15 cellular contexts compared by ENCODE assay signal in the genomic region with DNA sequence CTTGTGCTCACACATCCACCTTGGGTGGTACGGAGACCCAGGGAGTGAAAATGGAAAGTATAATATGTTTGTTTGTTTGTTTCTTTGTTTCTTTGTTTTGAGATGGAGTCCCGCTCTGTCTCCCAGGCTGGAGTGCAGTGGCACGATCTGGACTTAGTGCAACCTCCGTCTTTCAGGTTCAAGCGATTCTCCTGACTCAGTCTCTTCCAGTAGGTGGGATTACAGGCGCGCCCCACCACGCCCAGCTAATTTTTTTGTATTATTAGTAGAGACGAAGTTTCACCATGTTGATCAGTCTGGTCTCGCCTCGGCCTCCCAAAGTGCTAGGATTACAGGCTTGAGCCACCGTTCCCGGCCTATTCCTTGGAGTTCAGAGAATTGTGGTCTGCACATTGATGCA.
DNase-seq lines count a peak whose midpoint lies in the region; ATAC-seq and TF ChIP-seq lines count a peak whose summit lies in the region.
"Had no signal": no experiment of that assay in that cellular context is flagged by ENCODE, and none has a peak within 500 bp of the region (broad histone marks: within the 10 kb centered on the region; RNA-seq: fewer than 3 reads in every experiment).

No MANE protein-coding gene starts in this region.

- H3K27ac Mint-ChIP-seq in stimulated activated naive B cell treated with anti-CD40 and anti-IgM and Interleukin-4, amounts not matched to agents 10 μg/mL and 1 μg/mL and 100 μg/mL, for 72 hours: peak overlapping the region; percentile 65
- H3K27ac Mint-ChIP-seq: B cell had no signal

- no peak overlapping the region for H3K4me3 Mint-ChIP-seq in stimulated activated naive B cell treated with anti-CD40 and anti-IgM and Interleukin-4, amounts not matched to agents 10 μg/mL and 1 μg/mL and 100 μg/mL, for 72 hours
- H3K4me3 Mint-ChIP-seq: activated T-cell treated with anti-CD3 and anti-CD28 coated beads, Interleukin-2, amount 50 U/mL, for 4 hours; B cell; natural killer cell treated with Interleukin-12 subunit alpha and Interleukin-12 subunit beta and Interleukin-15 and Interleukin-18, amount 100 ng/mL, for 72 hours had no signal

- peaks cover 1 to 9% of the 10 kb centered on the region in 2 donors for H3K36me3 Mint-ChIP-seq in stimulated activated naive B cell treated with anti-CD40 and anti-IgM and Interleukin-4, amounts not matched to agents 10 μg/mL and 1 μg/mL and 100 μg/mL, for 72 hours

- no peak overlapping the region for H3K27ac ChIP-seq in cardiac muscle cell
- no peak overlapping the region for H3K27ac ChIP-seq in right atrium auricular region
- H3K27ac ChIP-seq in Panc1 (ENCODE audit: low read length): peak overlapping the region; percentile 30
- no peak overlapping the region for H3K27ac ChIP-seq in fibroblast of lung (ENCODE audit: insufficient read depth, low read length)
- H3K27ac ChIP-seq in dorsolateral prefrontal cortex: no peak overlapping the region
- H3K27ac ChIP-seq: esophagus squamous epithelium, uterus had no signal

- in situ Hi-C loops in Panc1 (cut with HindIII; ENCODE audit: low pct_unique_long_range_greater_than_20kb, low sequenced_read_pairs): no loop called here

- POLR2A ChIA-PET in Panc1 (lab: Charles Lee) (interaction anchor here (0.6 kb wide), 1 partner anchor 14 kb away, joined by 3 read pairs; no protein-coding TSS in a partner anchor), GM10248 (lab: Yijun Ruan, JAX) (interaction anchor here (0.6 kb wide), 1 partner anchor 14 kb away, joined by 3 read pairs; no protein-coding TSS in a partner anchor)

- intact Hi-C loops in Panc1 (cut with micrococcal nuclease; ENCODE audit: unreplicated experiment) (no loop called here), dorsolateral prefrontal cortex (cut with DNase I) (no loop called here)

- BruUV-seq in Panc1 (replicated peaks; lab: Mats Ljungman, UMichigan): no TSS peak

- peaks cover 6% of the 10 kb centered on the region for H3K4me1 ChIP-seq in cardiac muscle cell (ENCODE audit: low read depth)
- peaks cover 0 to 8% of the 10 kb centered on the region in 2 donors for H3K4me1 ChIP-seq in right atrium auricular region
- H3K4me1 ChIP-seq in Panc1 (ENCODE audit: control insufficient read depth, insufficient read depth, low read length): peaks cover 23% of the 10 kb centered on the region
- no peaks in the 10 kb centered on the region for H3K4me1 ChIP-seq in fibroblast of lung (ENCODE audit: control insufficient read depth, extremely low read depth, insufficient read depth, low read length)
- H3K4me1 ChIP-seq: uterus had no signal

- no peak overlapping the region for H2AFZ ChIP-seq in fibroblast of lung (ENCODE audit: low read length)

- H3K4me2 ChIP-seq in fibroblast of lung (ENCODE audit: extremely low read depth, insufficient read depth, low read length): peak overlapping the region; percentile 81

- H3K79me2 ChIP-seq in fibroblast of lung (ENCODE audit: control insufficient read depth, insufficient read depth, low read length): no peaks in the 10 kb centered on the region

- H3K9me3 ChIP-seq in cardiac muscle cell (ENCODE audit: low read depth): no peaks in the 10 kb centered on the region
- no peaks in the 10 kb centered on the region for H3K9me3 ChIP-seq in right atrium auricular region
- H3K9me3 ChIP-seq in Panc1 (ENCODE audit: control insufficient read depth, insufficient read depth, low read depth, low read length): no peaks in the 10 kb centered on the region
- no peaks in the 10 kb centered on the region for H3K9me3 ChIP-seq in fibroblast of lung (ENCODE audit: control insufficient read depth, insufficient read depth, low read depth, low read length)
- H3K9me3 ChIP-seq: esophagus squamous epithelium, uterus had no signal

- TF ChIP-seq CTCF in cardiac muscle cell (IDR thresholded peaks at IDR 0.05; ENCODE audit: low read depth, low read length) (no peak), right atrium auricular region (IDR thresholded peaks at IDR 0.05) (no peak), Panc1 (IDR thresholded peaks at IDR 0.05) (no peak), fibroblast of lung (conservative IDR thresholded peaks at IDR 0.05 in 1 of 2, IDR thresholded peaks at IDR 0.05 in 1 of 2; ENCODE audit: low read depth in 1 of 2, low read length in 2 of 2) (no peak), GM10248 (IDR thresholded peaks at IDR 0.05; ENCODE audit: control extremely low read depth, extremely low read depth, low read depth, missing control alignments) (no peak), dorsolateral prefrontal cortex (IDR thresholded peaks at IDR 0.05 in 54 of 56, conservative IDR thresholded peaks at IDR 0.05 in 2 of 56; ENCODE audit: low read depth in 1 of 56, partially characterized antibody in 56 of 56) (no peak)

- H3K4me3 ChIP-seq in cardiac muscle cell: peak overlapping the region; percentile 3
- H3K4me3 ChIP-seq in right atrium auricular region: no peak overlapping the region
- peak overlapping the region; percentile 73 to 97 for H3K4me3 ChIP-seq in Panc1 (ENCODE audit: low read depth in 2 of 2, low read length in 2 of 2)
- peak overlapping the region in 2 of 4 experiments; percentile 44 to 63 for H3K4me3 ChIP-seq in fibroblast of lung (replicated peaks in 1 of 4; ENCODE audit: control extremely low read depth in 1 of 4, insufficient read depth in 1 of 4, low read depth in 3 of 4, low read length in 4 of 4)
- no peak overlapping the region for H3K4me3 ChIP-seq in dorsolateral prefrontal cortex
- H3K4me3 ChIP-seq: esophagus squamous epithelium, uterus had no signal

- DNase-seq in cardiac muscle cell (ENCODE audit: low read depth in 1 of 2, low spot score in 1 of 2): no peak
- no peak for DNase-seq in right atrium auricular region (ENCODE audit: low spot score)
- no peak for DNase-seq in Panc1 (ENCODE audit: low read depth, low spot score)
- DNase-seq in fibroblast of lung (ENCODE audit: low read depth in 2 of 2): no peak
- no peak for DNase-seq in stimulated activated naive B cell treated with anti-CD40 and anti-IgM and Interleukin-4, amounts not matched to agents 10 μg/mL and 1 μg/mL and 100 μg/mL, for 72 hours
- DNase-seq in GM10248 (ENCODE audit: extremely low spot score): no peak
- no peak for DNase-seq in NK-92 treated with Interleukin-12 subunit alpha and Interleukin-12 subunit beta, amount 100 ng/mL, for 24 hours (lab: John Stamatoyannopoulos, UW)
- no peak for DNase-seq in dorsolateral prefrontal cortex
- DNase-seq: activated T-cell treated with anti-CD3 and anti-CD28 coated beads, Interleukin-2, amount 50 U/mL, for 4 hours; esophagus squamous epithelium; GF-D8; kidney; uterus had no signal

- peaks cover 5 to 7% of the 10 kb centered on the region in 2 donors for H3K9me3 Mint-ChIP-seq in stimulated activated naive B cell treated with anti-CD40 and anti-IgM and Interleukin-4, amounts not matched to agents 10 μg/mL and 1 μg/mL and 100 μg/mL, for 72 hours

- H3K27me3 ChIP-seq in cardiac muscle cell: peaks cover 98% of the 10 kb centered on the region
- peaks cover 11 to 40% of the 10 kb centered on the region in 2 donors for H3K27me3 ChIP-seq in right atrium auricular region
- H3K27me3 ChIP-seq in Panc1 (ENCODE audit: control insufficient read depth, insufficient read depth, low read length): no peaks in the 10 kb centered on the region; the same call in 1 of the 2 replicates
- peaks cover 24% of the 10 kb centered on the region for H3K27me3 ChIP-seq in fibroblast of lung (ENCODE audit: control insufficient read depth, insufficient read depth, low read length)
- peaks cover 26 to 100% (median 94%) of the 10 kb centered on the region in 45 donors for H3K27me3 ChIP-seq in dorsolateral prefrontal cortex

- peaks cover 69 to 87% of the 10 kb centered on the region in 2 donors for H3K27me3 Mint-ChIP-seq in stimulated activated naive B cell treated with anti-CD40 and anti-IgM and Interleukin-4, amounts not matched to agents 10 μg/mL and 1 μg/mL and 100 μg/mL, for 72 hours

- H3K4me1 Mint-ChIP-seq in stimulated activated naive B cell treated with anti-CD40 and anti-IgM and Interleukin-4, amounts not matched to agents 10 μg/mL and 1 μg/mL and 100 μg/mL, for 72 hours: peaks cover 6 to 7% of the 10 kb centered on the region in 2 donors
- H3K4me1 Mint-ChIP-seq: B cell had no signal

- ATAC-seq in Panc1: peak; percentile 52
- ATAC-seq in stimulated activated naive B cell treated with anti-CD40 and anti-IgM and Interleukin-4, amounts not matched to agents 10 μg/mL and 1 μg/mL and 100 μg/mL, for 72 hours (replicated peaks): no peak

- H3K9ac ChIP-seq in fibroblast of lung (ENCODE audit: insufficient read depth, low read length): no peak overlapping the region

- CTCF ChIA-PET in Panc1 (lab: Charles Lee) (no interaction called here), GM10248 (lab: Yijun Ruan, JAX) (no interaction called here)

- H3K36me3 ChIP-seq in cardiac muscle cell (no peaks in the 10 kb centered on the region), right atrium auricular region (no peaks in the 10 kb centered on the region), Panc1 (ENCODE audit: control insufficient read depth, insufficient read depth, low read length) (no peaks in the 10 kb centered on the region), fibroblast of lung (ENCODE audit: control insufficient read depth, insufficient read depth, low read length) (no peaks in the 10 kb centered on the region)
- H3K36me3 ChIP-seq: esophagus squamous epithelium, uterus had no signal

- no peaks in the 10 kb centered on the region for H4K20me1 ChIP-seq in fibroblast of lung (ENCODE audit: control insufficient read depth, extremely low read depth, insufficient read depth, low read length)

Comparison
In these comparisons a context has a peak if more than half of its experiments do, and no peak if none do; other contexts are left out.
1. H3K4me3 ChIP-seq: peak in cardiac muscle cell (single experiment) and Panc1 (2 of 2); none in right atrium auricular region (0 of 2) and dorsolateral prefrontal cortex (0 of 59).